ENCODE assay signal across 8 cellular contexts in genomic region chr7:92768501-92769360, GRCh38.
A peak's percentile ranks its signal among the peaks of the same experiment; 100 is the strongest.
DNase-seq lines count a peak whose midpoint lies in the region; ATAC-seq and TF ChIP-seq lines count a peak whose summit lies in the region.

No MANE protein-coding gene starts in this region.

- H3K36me3 Mint-ChIP-seq in activated T-cell treated with anti-CD3 and anti-CD28 coated beads, Interleukin-2, amount 50 U/mL, for 72 hours (ENCODE audit: insufficient read depth in 2 of 2), result peaks cover 26 to 50% of the 10 kb centered on the region in 2 donors
- peaks cover 13% of the 10 kb centered on the region for H3K36me3 Mint-ChIP-seq in mesothelial cell of epicardium

- peak; percentile 91 for ATAC-seq in GM21447 (IDR thresholded peaks at IDR 0.05; ENCODE audit: unreplicated experiment)
- ATAC-seq in activated T-cell treated with anti-CD3 and anti-CD28 coated beads, Interleukin-2, amount 50 U/mL, for 72 hours (replicated peaks in 1 of 2), result peak; percentile 95 to 96

- peak overlapping the region; percentile 61 for H3K27ac ChIP-seq in HUES48 (ENCODE audit: low read depth, low read length)

- H3K9me3 ChIP-seq in HUES48 (ENCODE audit: control insufficient read depth, insufficient read depth, low read length), result no peaks in the 10 kb centered on the region

- no peaks in the 10 kb centered on the region for H3K27me3 Mint-ChIP-seq in activated T-cell treated with anti-CD3 and anti-CD28 coated beads, Interleukin-2, amount 50 U/mL, for 72 hours (ENCODE audit: low read depth)
- no peaks in the 10 kb centered on the region for H3K27me3 Mint-ChIP-seq in mesothelial cell of epicardium (ENCODE audit: low read depth)

- peak overlapping the region; percentile 94 for H3K27ac Mint-ChIP-seq in activated T-cell treated with anti-CD3 and anti-CD28 coated beads, Interleukin-2, amount 50 U/mL, for 72 hours
- peak overlapping the region; percentile 35 for H3K27ac Mint-ChIP-seq in mesothelial cell of epicardium

- no peaks in the 10 kb centered on the region for H3K27me3 ChIP-seq in HUES48 (ENCODE audit: control insufficient read depth, insufficient read depth, low read length)

- peak; percentile 40 for DNase-seq in GM13976 (ENCODE audit: low spot score)
- DNase-seq in activated T-cell treated with anti-CD3 and anti-CD28 coated beads, Interleukin-2, amount 50 U/mL, for 72 hours, result peak; percentile 63 to 64
- no peak for DNase-seq in mesothelial cell of epicardium (ENCODE audit: low spot score in 2 of 2, unreplicated experiment in 2 of 2)
- DNase-seq in amniotic stem cell (lab: John Stamatoyannopoulos, UW), result no peak
- no peak for DNase-seq in HPDE6-E6E7 (ENCODE audit: extremely low spot score)
- DNase-seq in GF-D8 (lab: John Stamatoyannopoulos, UW), result no peak

- TF ChIP-seq CTCF in GM13976 (IDR thresholded peaks at IDR 0.05; ENCODE audit: borderline replicate concordance, control extremely low read depth, extremely low read depth, insufficient read depth, missing control alignments) (no peak), mesothelial cell of epicardium (IDR thresholded peaks at IDR 0.05; ENCODE audit: unreplicated experiment) (no peak)

- H3K4me3 Mint-ChIP-seq in activated T-cell treated with anti-CD3 and anti-CD28 coated beads, Interleukin-2, amount 50 U/mL, for 72 hours, result peak overlapping the region; percentile 75 to 80
- H3K4me3 Mint-ChIP-seq in mesothelial cell of epicardium, result no peak overlapping the region

- no peaks in the 10 kb centered on the region for H3K9me3 Mint-ChIP-seq in activated T-cell treated with anti-CD3 and anti-CD28 coated beads, Interleukin-2, amount 50 U/mL, for 72 hours
- H3K9me3 Mint-ChIP-seq in mesothelial cell of epicardium, result no peaks in the 10 kb centered on the region

- peaks cover 81% of the 10 kb centered on the region for H3K4me1 ChIP-seq in HUES48 (ENCODE audit: control insufficient read depth, insufficient read depth, low read length)

- H3K9ac ChIP-seq in HUES48 (ENCODE audit: low read depth, low read length), result peak overlapping the region; percentile 31; the same call in 1 of the 2 replicates

- H3K4me1 Mint-ChIP-seq in activated T-cell treated with anti-CD3 and anti-CD28 coated beads, Interleukin-2, amount 50 U/mL, for 72 hours (ENCODE audit: low read depth), result peaks cover 85% of the 10 kb centered on the region
- H3K4me1 Mint-ChIP-seq in mesothelial cell of epicardium, result peaks cover 43% of the 10 kb centered on the region

- in situ Hi-C loops in GM13976 (cut with MboI; ENCODE audit: low sequenced_read_pairs, unreplicated experiment), result no loop called here

- H3K36me3 ChIP-seq in HUES48 (ENCODE audit: control insufficient read depth, insufficient read depth, low read length), result no peaks in the 10 kb centered on the region; the same call in 1 of the 2 replicates

- no peak overlapping the region for H3K4me3 ChIP-seq in HUES48 (ENCODE audit: low read depth, low read length)

Comparison
In these comparisons a context has a peak if more than half of its experiments do, and no peak if none do; other contexts are left out.
1. DNase-seq: peak in GM13976 (single experiment) and activated T-cell treated with anti-CD3 and anti-CD28 coated beads, Interleukin-2, amount 50 U/mL, for 72 hours (2 of 2); none in mesothelial cell of epicardium (0 of 2), amniotic stem cell (single experiment), HPDE6-E6E7 (single experiment) and GF-D8 (single experiment).